29 cellular contexts compared by ENCODE assay signal in genomic region chr16:49809112-49809511, GRCh38. TPM values are rescaled to one million over a fixed set of nuclear protein-coding genes. Genes with fewer than 3 reads are reported as not detected.
DNase-seq lines count a peak whose midpoint lies in the region; ATAC-seq, FAIRE-seq and TF ChIP-seq lines count a peak whose summit lies in the region.
"Had no signal": no experiment of that assay in that cellular context is flagged by ENCODE, and none has a peak within 500 bp of the region (broad histone marks: within the 10 kb centered on the region; RNA-seq: fewer than 3 reads in every experiment).

No MANE protein-coding gene starts in this region.

- H2BK5ac ChIP-seq in H1 (ENCODE audit: low read depth, low read length) (0 out of 2 replicates have a peak overlapping the region, but pooled peaks have one; percentile 39), neuronal stem cell (ENCODE audit: low read length) (no peak overlapping the region)

- H2AFZ ChIP-seq in H1 (ENCODE audit: low read length) = no peak overlapping the region
- H2AFZ ChIP-seq in neuronal stem cell (ENCODE audit: low read length) = no peak overlapping the region
- H2AFZ ChIP-seq: GM23248 had no signal

- ATAC-seq in Right ventricle myocardium inferior = peak; percentile 23
- ATAC-seq in left ventricle myocardium superior = no peak
- no peak for ATAC-seq in HG02763 (IDR thresholded peaks at IDR 0.05; ENCODE audit: unreplicated experiment)
- ATAC-seq in HG02588 (IDR thresholded peaks at IDR 0.05; ENCODE audit: unreplicated experiment) = no peak
- ATAC-seq: Panc1 had no signal

- H4K20me1 ChIP-seq in H1 (replicated peaks in 1 of 2; ENCODE audit: control insufficient read depth in 1 of 2, insufficient read depth in 2 of 2, low read length in 2 of 2) = peaks cover 4 to 9% of the 10 kb centered on the region in 2 experiments

- H3K4me2 ChIP-seq in H1 (ENCODE audit: insufficient read depth in 1 of 2, low read depth in 2 of 2, low read length in 2 of 2) (no peak overlapping the region), neuronal stem cell (ENCODE audit: insufficient read depth, low read length, poor library complexity, severe bottlenecking) (no peak overlapping the region)

- CTCF ChIA-PET in H1 (lab: Charles Lee; ENCODE audit: partially characterized antibody) = interaction anchor here (0.9 kb wide), 2 partner anchors 9 to 10 kb away, joined by 3 read pairs; no protein-coding TSS in a partner anchor

- no peak overlapping the region for H4K8ac ChIP-seq in H1 (ENCODE audit: extremely low read depth, insufficient read depth, low read length)
- H4K8ac ChIP-seq in neuronal stem cell (ENCODE audit: low read depth, low read length) = no peak overlapping the region

- no peak for TF ChIP-seq RAD21 in H1 (IDR thresholded peaks at IDR 0.05 in 1 of 2, conservative IDR thresholded peaks at IDR 0.05 in 1 of 2; ENCODE audit: low read depth in 2 of 2, low read length in 2 of 2)

- TF ChIP-seq POLR2A in H1 (IDR thresholded peaks at IDR 0.05; ENCODE audit: control extremely low read depth in 1 of 2, low read depth in 2 of 2, low read length in 2 of 2) (no peak), sigmoid colon (IDR thresholded peaks at IDR 0.05) (no peak)

- peaks cover 9% of the 10 kb centered on the region for H3K79me1 ChIP-seq in H1 (ENCODE audit: low read depth, low read length)
- H3K79me1 ChIP-seq in neuronal stem cell (ENCODE audit: low read depth, low read length) = peaks cover 15% of the 10 kb centered on the region

- H3K9ac ChIP-seq in H1 (replicated peaks in 1 of 4; ENCODE audit: extremely low read depth in 1 of 4, low read depth in 3 of 4, low read length in 3 of 4) (no peak overlapping the region), neuronal stem cell (ENCODE audit: low read depth, low read length, poor library complexity) (no peak overlapping the region)
- H3K9ac ChIP-seq: GM23248 had no signal

- H3K27me3 ChIP-seq in H1 (replicated peaks in 1 of 4; ENCODE audit: control insufficient read depth in 3 of 4, extremely low read depth in 1 of 4, insufficient read depth in 3 of 4, low read length in 3 of 4) (no peaks in the 10 kb centered on the region), neuronal stem cell (ENCODE audit: control insufficient read depth in 3 of 3, insufficient read depth in 3 of 3, low read depth in 1 of 3, low read length in 3 of 3) (peaks cover 0 to 2% (median 0%) of the 10 kb centered on the region in 3 experiments), sigmoid colon (no peaks in the 10 kb centered on the region)
- H3K27me3 ChIP-seq: BE2C had no signal

- H3K27ac ChIP-seq in H1 (ENCODE audit: low read depth, low read length) (no peak overlapping the region), neuronal stem cell (replicated peaks; ENCODE audit: low read length) (no peak overlapping the region), sigmoid colon (no peak overlapping the region)
- H3K27ac ChIP-seq: GM23248, HL-60, RWPE1, SK-N-MC had no signal

- no peak overlapping the region for H3K14ac ChIP-seq in H1 (ENCODE audit: insufficient read length)
- peak overlapping the region; percentile 58 for H3K14ac ChIP-seq in neuronal stem cell (ENCODE audit: low read length)

- no peak overlapping the region for H3K56ac ChIP-seq in H1 (replicated peaks; ENCODE audit: insufficient read length, low read depth, low read length)

- peaks cover 3 to 16% (median 9%) of the 10 kb centered on the region in 4 experiments for H3K4me1 ChIP-seq in H1 (replicated peaks in 1 of 4; ENCODE audit: control insufficient read depth in 3 of 4, insufficient read depth in 4 of 4, low read length in 3 of 4)
- H3K4me1 ChIP-seq in neuronal stem cell (ENCODE audit: control insufficient read depth in 2 of 2, insufficient read depth in 1 of 2, low read depth in 1 of 2, low read length in 2 of 2) = peaks cover 15 to 20% of the 10 kb centered on the region in 2 donors
- H3K4me1 ChIP-seq in sigmoid colon = peaks cover 0 to 11% (median 9%) of the 10 kb centered on the region in 4 donors
- H3K4me1 ChIP-seq: HAP-1 had no signal

- H3K23ac ChIP-seq in H1 (ENCODE audit: insufficient read length) (no peak overlapping the region), neuronal stem cell (ENCODE audit: low read depth, low read length, poor library complexity) (no peak overlapping the region)

- H2AK5ac ChIP-seq in H1 (ENCODE audit: low read depth, low read length) = no peak overlapping the region
- peak overlapping the region; percentile 34 for H2AK5ac ChIP-seq in neuronal stem cell (ENCODE audit: low read depth, low read length)

- H3K9me3 ChIP-seq in H1 (ENCODE audit: insufficient read depth in 2 of 2, low read depth in 1 of 2, low read length in 1 of 2) (no peaks in the 10 kb centered on the region), neuronal stem cell (replicated peaks in 1 of 2; ENCODE audit: control insufficient read depth in 2 of 2, insufficient read depth in 1 of 2, low read depth in 1 of 2, low read length in 2 of 2) (no peaks in the 10 kb centered on the region), sigmoid colon (no peaks in the 10 kb centered on the region)
- H3K9me3 ChIP-seq: BE2C, HAP-1 had no signal

- H4K91ac ChIP-seq in H1 (replicated peaks; ENCODE audit: insufficient read length, low read length) (no peak overlapping the region), neuronal stem cell (ENCODE audit: low read depth, low read length, poor library complexity) (no peak overlapping the region)

- peaks cover 0 to 55% of the 10 kb centered on the region in 2 experiments; a peak in 2 of 4 replicates for H3K79me2 ChIP-seq in H1 (ENCODE audit: control insufficient read depth in 1 of 2, insufficient read depth in 2 of 2, low read length in 2 of 2)

- intact Hi-C loops in Right ventricle myocardium inferior (cut with DNase I) = no loop called here
- intact Hi-C loops in left ventricle myocardium superior (cut with micrococcal nuclease) = no loop called here
- intact Hi-C loops in sigmoid colon (cut with DNase I) = no loop called here

- H3K4ac ChIP-seq in H1 (replicated peaks; ENCODE audit: insufficient read length, low read depth, low read length) = no peak overlapping the region
- no peak overlapping the region for H3K4ac ChIP-seq in neuronal stem cell (ENCODE audit: low read length)

- H3K4me3 ChIP-seq in H1 (ENCODE audit: extremely low read depth in 1 of 4, insufficient read depth in 2 of 4, low read depth in 3 of 4, low read length in 4 of 4) = no peak overlapping the region
- no peak overlapping the region for H3K4me3 ChIP-seq in neuronal stem cell (ENCODE audit: low read length in 2 of 2)
- no peak overlapping the region for H3K4me3 ChIP-seq in sigmoid colon
- H3K4me3 ChIP-seq: GM23248, HAP-1, SK-N-MC had no signal

- H3K18ac ChIP-seq in H1 (ENCODE audit: extremely low read depth, low read length) (no peak overlapping the region; the same call in 1 of the 2 replicates), neuronal stem cell (ENCODE audit: low read length) (peak overlapping the region; percentile 77)

- no peak overlapping the region for H2BK12ac ChIP-seq in H1 (ENCODE audit: low read depth, low read length)
- H2BK12ac ChIP-seq in neuronal stem cell (ENCODE audit: low read length) = no peak overlapping the region

- no peak overlapping the region for H2BK20ac ChIP-seq in H1 (ENCODE audit: low read length)

- WGBS in H1 (ENCODE audit: extremely low coverage in 1 of 2, insufficient coverage in 1 of 2, insufficient read length in 1 of 2, insufficient replicate concordance in 2 of 2, low coverage in 1 of 2, low lambda C conversion rate in 2 of 2, missing lambda C conversion rate in 1 of 2), 2 experiments = 92% methylated on average over 10 of the region's 15 CpGs; no CpG with 5 or more reads in 1 of the 2 experiments
- WGBS in neuronal stem cell (ENCODE audit: extremely low coverage in 2 of 2, insufficient read length in 2 of 2, insufficient replicate concordance in 1 of 2), 2 donors = no CpG with 5 or more reads among the region's 15 CpGs
- WGBS in sigmoid colon, 2 donors = 81 to 88% methylated on average over 15 of the region's 15 CpGs

- H2BK120ac ChIP-seq in H1 (replicated peaks; ENCODE audit: low read depth, low read length) = no peak overlapping the region
- no peak overlapping the region for H2BK120ac ChIP-seq in neuronal stem cell (ENCODE audit: low read depth, low read length)

- H2BK15ac ChIP-seq in H1 (ENCODE audit: low read length) (no peak overlapping the region), neuronal stem cell (ENCODE audit: low read length) (no peak overlapping the region)

- no peak for DNase-seq in Right ventricle myocardium inferior (ENCODE audit: missing footprints)
- DNase-seq in left ventricle myocardium superior = no peak
- DNase-seq in H1 (ENCODE audit: low read depth in 1 of 2, low spot score in 2 of 2) = no peak
- DNase-seq in neuronal stem cell (ENCODE audit: low spot score) = no peak
- no peak for DNase-seq in OCI-M2 (lab: John Stamatoyannopoulos, UW; ENCODE audit: unreplicated experiment)
- no peak for DNase-seq in sigmoid colon
- DNase-seq: 8988T; ACHN; BE2C; CD4-positive, CD25-positive, alpha-beta regulatory T cell; DMS153; DND-41; GM23248; NCI-H1092; NCI-H1436; NCI-H187; NCI-H2081 treated with DMSO at 0.1 percent for 48 hours; NCI-H446; NCI-H524 treated with DMSO at 0.1 percent for 48 hours; SHP77 treated with DMSO at 0.1 percent for 48 hours had no signal

- POLR2A ChIA-PET in H1 (lab: Charles Lee; ENCODE audit: partially characterized antibody) = interaction anchor here (1.0 kb wide), 1 partner anchor 11 kb away, joined by 3 read pairs; no protein-coding TSS in a partner anchor

- H3K36me3 ChIP-seq in H1 (ENCODE audit: control insufficient read depth in 2 of 4, insufficient read depth in 4 of 4, low read length in 3 of 4) (0 out of 8 replicates have a peak, but pooled peaks cover 0 to 2% (median 0%) of the 10 kb centered on the region in 4 experiments), neuronal stem cell (replicated peaks in 1 of 2; ENCODE audit: control insufficient read depth in 2 of 2, insufficient read depth in 2 of 2, low read length in 2 of 2) (peaks cover 2 to 32% of the 10 kb centered on the region in 2 donors), sigmoid colon (no peaks in the 10 kb centered on the region)
- H3K36me3 ChIP-seq: BE2C, HAP-1 had no signal

- no peak overlapping the region for H4K5ac ChIP-seq in H1 (ENCODE audit: insufficient read length, low read depth, low read length)

- FAIRE-seq in H1 (lab: Jason Lieb, UNC) = no peak
- FAIRE-seq: GM12892 had no signal

- no peaks in the 10 kb centered on the region for H3K23me2 ChIP-seq in H1 (ENCODE audit: low read depth, low read length)

- TF ChIP-seq CTCF in H1 (IDR thresholded peaks at IDR 0.05; ENCODE audit: control extremely low read depth in 1 of 3, insufficient read depth in 1 of 3, low read depth in 1 of 3, low read length in 3 of 3) (no peak), sigmoid colon (IDR thresholded peaks at IDR 0.05) (no peak)

- TF ChIP-seq EP300 in H1 (IDR thresholded peaks at IDR 0.05; ENCODE audit: borderline replicate concordance in 1 of 2, low read depth in 2 of 2, low read length in 2 of 2) (no peak), sigmoid colon (IDR thresholded peaks at IDR 0.05) (no peak)

RNA-seq across cellular contexts. Expression of gene ZNF423, which starts 46.8 kb away (rescaled TPM):
- 8.8 TPM for total RNA-seq in Right ventricle myocardium inferior
- 7.8 TPM for total RNA-seq in left ventricle myocardium superior
- 52.3 and 55.0 TPM in 2 replicates for total RNA-seq in H1 (2021; fragmentation: NEBNext Ultra II Directional; extraction: Animal tissue kit (Norgen Biotek cat#: 25700))
- polyA plus RNA-seq in H1 (2011; rRNA removed) = 38.2 and 41.2 TPM in 2 replicates
- 21.9 TPM for polyA plus RNA-seq in H1 (2011; cell fraction: cytosol; rRNA removed)
- 39.6 TPM for polyA plus RNA-seq in H1 (2011; cell fraction: nucleus; rRNA removed)
- 39.6 to 51.6 TPM (median 48.3 TPM) in 4 replicates for polyA plus RNA-seq in H1 (2012, experiment 1 of 2)
- 33.1 TPM for polyA plus RNA-seq in H1 (2012, experiment 2 of 2)
- polyA plus RNA-seq in H1 (2013, experiment 1 of 2) = 24.8 TPM
- polyA plus RNA-seq in H1 (2013, experiment 2 of 2) = 27.0 TPM
- 47.8 and 68.0 TPM in 2 replicates for polyA minus RNA-seq in H1 (2011; rRNA and poly(A)+ RNA removed)
- polyA minus RNA-seq in H1 (2011; cell fraction: cytosol; rRNA and poly(A)+ RNA removed) = 46.3 TPM
- 49.0 TPM for polyA minus RNA-seq in H1 (2011; cell fraction: nucleus; rRNA and poly(A)+ RNA removed)
- 27.7 TPM for polyA plus RNA-seq in neuronal stem cell (2013, experiment 1 of 2)
- 27.1 TPM for polyA plus RNA-seq in neuronal stem cell (2013, experiment 2 of 2)
- total RNA-seq in sigmoid colon = 10 to 100 TPM in 1 of 4 donors, 1 to 10 TPM in 3; 3.6 to 19.7 (median 5.0) TPM
- polyA plus RNA-seq in sigmoid colon = 1 to 10 TPM in 2 of 3 donors, under 1 TPM in 1; 0.69 to 3.3 (median 1.2) TPM
- polyA plus RNA-seq: CD4-positive, CD25-positive, alpha-beta regulatory T cell; IgD-negative memory B cell had no signal
